17 cellular contexts compared by ENCODE assay signal in the genomic region with DNA sequence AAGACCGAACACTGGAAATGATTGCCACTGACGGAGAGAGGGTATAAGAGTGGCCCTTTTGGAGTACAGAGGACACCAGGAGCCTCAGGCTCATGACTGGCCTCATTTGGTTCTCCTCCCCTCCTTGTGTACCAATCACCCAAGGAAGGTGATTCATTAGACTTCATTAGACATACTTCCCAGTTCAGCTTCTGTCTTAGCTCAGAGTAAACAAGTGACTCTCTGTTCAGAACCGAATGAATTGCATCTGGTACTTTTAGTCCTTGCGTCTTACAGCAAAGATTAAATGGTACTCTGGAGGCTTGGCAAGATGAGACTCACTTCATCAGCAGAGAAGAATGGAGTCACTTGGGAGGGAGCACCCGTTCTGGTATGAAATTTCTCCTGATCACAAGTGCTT.
DNase-seq lines count a peak whose midpoint lies in the region; ATAC-seq, FAIRE-seq and TF ChIP-seq lines count a peak whose summit lies in the region.
"Had no signal": no experiment of that assay in that cellular context is flagged by ENCODE, and none has a peak within 500 bp of the region (broad histone marks: within the 10 kb centered on the region; RNA-seq: fewer than 3 reads in every experiment).

No MANE protein-coding gene starts in this region.

- peaks cover 2% of the 10 kb centered on the region for H3K79me2 ChIP-seq in keratinocyte (ENCODE audit: control insufficient read depth, insufficient read depth, low read length)

- H3K4me2 ChIP-seq in keratinocyte (ENCODE audit: control insufficient read depth, extremely low read depth, insufficient read depth, low read depth, low read length) = no peak overlapping the region

- peak; percentile 9 for FAIRE-seq in keratinocyte (lab: Jason Lieb, UNC)
- FAIRE-seq: GM12891 had no signal

- H3K27me3 ChIP-seq in keratinocyte (ENCODE audit: control insufficient read depth, extremely low read depth, insufficient read depth, low read length) = no peaks in the 10 kb centered on the region

- H4K20me1 ChIP-seq in keratinocyte (ENCODE audit: control insufficient read depth, extremely low read depth, insufficient read depth, low read length) = peaks cover 6% of the 10 kb centered on the region

- H3K27ac ChIP-seq in keratinocyte (ENCODE audit: control insufficient read depth, insufficient read depth, low read length) = no peak overlapping the region
- peak overlapping the region; percentile 70 for H3K27ac ChIP-seq in temporal lobe (ENCODE audit: low read depth, low read length)
- H3K27ac ChIP-seq: spleen had no signal

- dilution Hi-C loops in keratinocyte (cut with MboI; ENCODE audit: extremely low pct_ligation_motif_present, low sequenced_read_pairs) = no loop called here

- H3K9me3 Mint-ChIP-seq in T-helper 2 cell treated with Interferon-gamma antibody and Interleukin-4, amounts not matched to agents 5 μg/mL and 100 μg/mL, for 36 hours = no peaks in the 10 kb centered on the region
- H3K9me3 Mint-ChIP-seq: activated T-helper 17 cell treated with anti-CD3 and anti-CD28 coated beads, Interleukin-2, amount 50 U/mL, for 72 hours; mesothelial cell of epicardium had no signal

- H2AFZ ChIP-seq in keratinocyte (ENCODE audit: control insufficient read depth, low read length) = no peak overlapping the region

- no peaks in the 10 kb centered on the region for H3K4me1 ChIP-seq in keratinocyte (ENCODE audit: control insufficient read depth, extremely low read depth, insufficient read depth, low read length)

- H3K27me3 Mint-ChIP-seq in T-helper 2 cell treated with Interferon-gamma antibody and Interleukin-4, amounts not matched to agents 5 μg/mL and 100 μg/mL, for 36 hours (ENCODE audit: low read depth) = peaks cover 80% of the 10 kb centered on the region

- DNase-seq in SK-MEL-5 (ENCODE audit: low read depth, low spot score) = peak; percentile 43
- peak; percentile 68 for DNase-seq in epithelial cell of proximal tubule (ENCODE audit: low read depth)
- no peak for DNase-seq in keratinocyte (ENCODE audit: low read depth, low spot score)
- no peak for DNase-seq in NCI-H1092 treated with DMSO at 0.1 percent for 48 hours (lab: John Stamatoyannopoulos, UW)
- no peak for DNase-seq in T-helper 2 cell treated with Interferon-gamma antibody and Interleukin-4, amounts not matched to agents 5 μg/mL and 100 μg/mL, for 36 hours (ENCODE audit: low spot score)
- DNase-seq: immature natural killer cell; Karpas-422; NCI-H510A treated with DMSO at 0.1 percent for 48 hours; spleen; stimulated activated naive CD8-positive, alpha-beta T cell treated with anti-CD3 and anti-CD28 coated beads, Interleukin-15, Interleukin-2, amounts not matched to agents 100 U/mL and 50 U/mL, for 24 hours had no signal

- H3K36me3 Mint-ChIP-seq in T-helper 2 cell treated with Interferon-gamma antibody and Interleukin-4, amounts not matched to agents 5 μg/mL and 100 μg/mL, for 36 hours (ENCODE audit: low read depth) = no peaks in the 10 kb centered on the region

- no peak overlapping the region for H3K4me3 Mint-ChIP-seq in T-helper 2 cell treated with Interferon-gamma antibody and Interleukin-4, amounts not matched to agents 5 μg/mL and 100 μg/mL, for 36 hours
- H3K4me3 Mint-ChIP-seq: activated T-helper 17 cell treated with anti-CD3 and anti-CD28 coated beads, Interleukin-2, amount 50 U/mL, for 72 hours; immature natural killer cell; mesothelial cell of epicardium had no signal

- H3K9me1 ChIP-seq in keratinocyte (ENCODE audit: control insufficient read depth, extremely low read depth, insufficient read depth, low read length) = no peaks in the 10 kb centered on the region

- H3K9me3 ChIP-seq in keratinocyte (ENCODE audit: control insufficient read depth, low read depth, low read length) = no peaks in the 10 kb centered on the region
- H3K9me3 ChIP-seq: HAP-1, spleen had no signal

- TF ChIP-seq CTCF in epithelial cell of proximal tubule (conservative IDR thresholded peaks at IDR 0.05; ENCODE audit: low read depth, low read length) (no peak), keratinocyte (optimal IDR thresholded peaks at IDR 0.05 in 1 of 3, IDR thresholded peaks at IDR 0.05 in 1 of 3, conservative IDR thresholded peaks at IDR 0.05 in 1 of 3; ENCODE audit: extremely low read depth in 1 of 3, insufficient read depth in 2 of 3, low read length in 3 of 3) (no peak)

- H3K4me3 ChIP-seq in epithelial cell of proximal tubule (ENCODE audit: low read depth, low read length) (no peak overlapping the region), keratinocyte (ENCODE audit: control insufficient read depth in 2 of 3, extremely low read depth in 1 of 3, insufficient read depth in 2 of 3, low read depth in 1 of 3, low read length in 3 of 3) (no peak overlapping the region)
- H3K4me3 ChIP-seq: HAP-1, spleen had no signal

- H3K4me1 Mint-ChIP-seq in T-helper 2 cell treated with Interferon-gamma antibody and Interleukin-4, amounts not matched to agents 5 μg/mL and 100 μg/mL, for 36 hours (ENCODE audit: low read depth) = peaks cover 12% of the 10 kb centered on the region

- H3K9ac ChIP-seq in keratinocyte (ENCODE audit: control insufficient read depth, extremely low read depth, insufficient read depth, low read length) = no peak overlapping the region

- no peak overlapping the region for H3K27ac Mint-ChIP-seq in T-helper 2 cell treated with Interferon-gamma antibody and Interleukin-4, amounts not matched to agents 5 μg/mL and 100 μg/mL, for 36 hours
- H3K27ac Mint-ChIP-seq: activated T-helper 17 cell treated with anti-CD3 and anti-CD28 coated beads, Interleukin-2, amount 50 U/mL, for 72 hours; immature natural killer cell; mesothelial cell of epicardium had no signal

- in situ Hi-C loops in SK-MEL-5 (cut with HindIII; ENCODE audit: low pct_unique_long_range_greater_than_20kb, low sequenced_read_pairs) = no loop called here

- H3K36me3 ChIP-seq in keratinocyte (ENCODE audit: control insufficient read depth in 2 of 2, extremely low read depth in 1 of 2, insufficient read depth in 2 of 2, low read length in 2 of 2) = peaks cover 0 to 4% of the 10 kb centered on the region in 2 experiments
- H3K36me3 ChIP-seq: HAP-1, spleen had no signal

- no peak for ATAC-seq in GM21515 (IDR thresholded peaks at IDR 0.05; ENCODE audit: unreplicated experiment)
- ATAC-seq: activated T-helper 17 cell treated with anti-CD3 and anti-CD28 coated beads, Interleukin-2, amount 50 U/mL, for 72 hours; SK-N-SH treated with all-trans-retinoic acid at 6 μM for 48 hours; stimulated activated naive CD8-positive, alpha-beta T cell treated with anti-CD3 and anti-CD28 coated beads, Interleukin-15, Interleukin-2, amounts not matched to agents 100 U/mL and 50 U/mL, for 24 hours had no signal

Comparison
In these comparisons a context has a peak if more than half of its experiments do, and no peak if none do; other contexts are left out.
1. DNase-seq: peak in SK-MEL-5 (single experiment) and epithelial cell of proximal tubule (single experiment); none in keratinocyte (single experiment), NCI-H1092 treated with DMSO at 0.1 percent for 48 hours (single experiment) and T-helper 2 cell treated with Interferon-gamma antibody and Interleukin-4, amounts not matched to agents 5 μg/mL and 100 μg/mL, for 36 hours (single experiment).